ENCODE assay signal across 12 cellular contexts in genomic region chr15:48559270-48559669, GRCh38.
DNase-seq lines count a peak whose midpoint lies in the region; ATAC-seq, FAIRE-seq and TF ChIP-seq lines count a peak whose summit lies in the region.
"Had no signal": no experiment of that assay in that cellular context is flagged by ENCODE, and none has a peak within 500 bp of the region (broad histone marks: within the 10 kb centered on the region; RNA-seq: fewer than 3 reads in every experiment).

No MANE protein-coding gene starts in this region.

- H3K36me3 Mint-ChIP-seq in mesothelial cell of epicardium (no peaks in the 10 kb centered on the region), Caco-2 (ENCODE audit: insufficient read depth, unreplicated experiment) (no peaks in the 10 kb centered on the region)

- H3K27ac Mint-ChIP-seq in mesothelial cell of epicardium (peak overlapping the region; percentile 70), Caco-2 (ENCODE audit: unreplicated experiment) (no peak overlapping the region)
- H3K27ac Mint-ChIP-seq: activated B cell treated with CpG ODN at 0.5 μM for 24 hours had no signal

- H4K20me1 ChIP-seq in endothelial cell of umbilical vein (replicated peaks; ENCODE audit: control insufficient read depth, extremely low read depth, insufficient read depth, low read length): no peaks in the 10 kb centered on the region

- H3K9me1 ChIP-seq in endothelial cell of umbilical vein (replicated peaks; ENCODE audit: control insufficient read depth, extremely low read depth, insufficient read depth, low read length): no peaks in the 10 kb centered on the region

- H3K27me3 ChIP-seq in endothelial cell of umbilical vein (ENCODE audit: control insufficient read depth in 2 of 2, insufficient read depth in 2 of 2, low read length in 2 of 2) (no peaks in the 10 kb centered on the region), thoracic aorta (replicated peaks; ENCODE audit: insufficient read depth) (no peaks in the 10 kb centered on the region), Caco-2 (replicated peaks; ENCODE audit: control insufficient read depth, insufficient read depth, low read length) (no peaks in the 10 kb centered on the region)
- H3K27me3 ChIP-seq: heart right ventricle, right lobe of liver had no signal

- ATAC-seq in thoracic aorta (ENCODE audit: insufficient number of reproducible peaks, low FRiP score, low read depth): no peak
- ATAC-seq: stimulated activated naive CD8-positive, alpha-beta T cell treated with anti-CD3 and anti-CD28 coated beads, Interleukin-15, Interleukin-2, amounts not matched to agents 100 U/mL and 50 U/mL, for 24 hours had no signal

- BruUV-seq in endothelial cell of umbilical vein (replicated peaks; lab: Mats Ljungman, UMichigan): no TSS peak
- no TSS peak for BruUV-seq in Caco-2 (replicated peaks; lab: Mats Ljungman, UMichigan)

- TF ChIP-seq POLR2A in endothelial cell of umbilical vein (IDR thresholded peaks at IDR 0.05; ENCODE audit: low read depth, low read length): no peak

- intact Hi-C loops in endothelial cell of umbilical vein (cut with micrococcal nuclease): no loop called here
- intact Hi-C loops in Caco-2 (cut with micrococcal nuclease; ENCODE audit: unreplicated experiment): no loop called here

- CTCF ChIA-PET in endothelial cell of umbilical vein (lab: Charles Lee): interaction anchor here (1.0 to 1.2 kb wide), 2 partner anchors 11 to 23 kb away, joined by 4 to 5 read pairs; no protein-coding TSS in a partner anchor
- CTCF ChIA-PET in Caco-2 (lab: Charles Lee): no interaction called here

- H3K4me3 ChIP-seq in endothelial cell of umbilical vein (replicated peaks in 1 of 3; ENCODE audit: insufficient read depth in 1 of 3, low read depth in 1 of 3, low read length in 3 of 3): no peak overlapping the region
- H3K4me3 ChIP-seq in thoracic aorta: peak overlapping the region; percentile 16
- no peak overlapping the region for H3K4me3 ChIP-seq in Caco-2 (ENCODE audit: low read depth, low read length)
- H3K4me3 ChIP-seq: heart right ventricle, right lobe of liver had no signal

- dilution Hi-C loops in endothelial cell of umbilical vein (cut with MboI; ENCODE audit: extremely low pct_ligation_motif_present, low sequenced_read_pairs): no loop called here

- H3K9ac ChIP-seq in endothelial cell of umbilical vein (replicated peaks; ENCODE audit: extremely low read depth, insufficient read depth, low read length): no peak overlapping the region

- DNase-seq in M059J (ENCODE audit: low read depth) (peak; percentile 74), endothelial cell of umbilical vein (ENCODE audit: low read depth, low spot score) (peak; percentile 66), mesothelial cell of epicardium (ENCODE audit: low spot score in 2 of 2, unreplicated experiment in 2 of 2) (peak in 1 of 2 experiments; percentile 41), thoracic aorta (ENCODE audit: low spot score) (peak; percentile 30), Caco-2 (no peak), NCI-H510A treated with DMSO at 0.1 percent for 48 hours (lab: John Stamatoyannopoulos, UW) (no peak), NCI-H2227 treated with DMSO at 0.1 percent for 48 hours (lab: John Stamatoyannopoulos, UW) (no peak), SIG-M5 (lab: John Stamatoyannopoulos, UW) (no peak)
- DNase-seq: activated B cell treated with CpG ODN at 0.5 μM for 24 hours; heart right ventricle; right lobe of liver; stimulated activated naive CD8-positive, alpha-beta T cell treated with anti-CD3 and anti-CD28 coated beads, Interleukin-15, Interleukin-2, amounts not matched to agents 100 U/mL and 50 U/mL, for 24 hours had no signal

- POLR2A ChIA-PET in endothelial cell of umbilical vein (lab: Charles Lee) (no interaction called here), Caco-2 (lab: Charles Lee) (no interaction called here)

- H3K4me2 ChIP-seq in endothelial cell of umbilical vein (ENCODE audit: insufficient read depth, low read length): no peak overlapping the region

- no peaks in the 10 kb centered on the region for H3K27me3 Mint-ChIP-seq in mesothelial cell of epicardium (ENCODE audit: low read depth)
- peaks cover 10% of the 10 kb centered on the region for H3K27me3 Mint-ChIP-seq in Caco-2 (ENCODE audit: insufficient read depth, unreplicated experiment)

- no peak overlapping the region for H2AFZ ChIP-seq in endothelial cell of umbilical vein (ENCODE audit: low read depth, low read length)

- H3K4me1 Mint-ChIP-seq in mesothelial cell of epicardium (peaks cover 41% of the 10 kb centered on the region), Caco-2 (ENCODE audit: low read depth, unreplicated experiment) (no peaks in the 10 kb centered on the region)
- H3K4me1 Mint-ChIP-seq: activated B cell treated with CpG ODN at 0.5 μM for 24 hours had no signal

- peak; percentile 63 for FAIRE-seq in endothelial cell of umbilical vein (lab: Jason Lieb, UNC)

- H3K4me1 ChIP-seq in endothelial cell of umbilical vein (ENCODE audit: control insufficient read depth, extremely low read depth, insufficient read depth, low read length) (peaks cover 22% of the 10 kb centered on the region), thoracic aorta (ENCODE audit: control insufficient read depth in 1 of 2, low read depth in 2 of 2) (peaks cover 39 to 57% of the 10 kb centered on the region in 2 donors), Caco-2 (no peaks in the 10 kb centered on the region)
- H3K4me1 ChIP-seq: right lobe of liver had no signal

- H3K27ac ChIP-seq in endothelial cell of umbilical vein (ENCODE audit: insufficient read depth, low read depth, low read length) (no peak overlapping the region), thoracic aorta (peak overlapping the region; percentile 67 to 74)
- H3K27ac ChIP-seq: right lobe of liver had no signal

- TF ChIP-seq CTCF in endothelial cell of umbilical vein (IDR thresholded peaks at IDR 0.05; ENCODE audit: extremely low read depth in 1 of 2, insufficient read depth in 1 of 2, low read depth in 1 of 2, low read length in 2 of 2): no peak
- TF ChIP-seq CTCF in mesothelial cell of epicardium (IDR thresholded peaks at IDR 0.05; ENCODE audit: unreplicated experiment): no peak
- TF ChIP-seq CTCF in thoracic aorta (IDR thresholded peaks at IDR 0.05): no peak
- TF ChIP-seq CTCF in Caco-2 (IDR thresholded peaks at IDR 0.05; ENCODE audit: insufficient read depth in 1 of 2, low read depth in 1 of 2, low read length in 1 of 2, severe bottlenecking in 1 of 2, unreplicated experiment in 1 of 2): no peak

- H3K9me3 Mint-ChIP-seq in mesothelial cell of epicardium (no peaks in the 10 kb centered on the region), Caco-2 (ENCODE audit: unreplicated experiment) (no peaks in the 10 kb centered on the region)
- H3K9me3 Mint-ChIP-seq: activated B cell treated with CpG ODN at 0.5 μM for 24 hours had no signal

- H3K36me3 ChIP-seq in endothelial cell of umbilical vein (ENCODE audit: control insufficient read depth in 2 of 2, extremely low read depth in 1 of 2, insufficient read depth in 2 of 2, low read length in 2 of 2): no peaks in the 10 kb centered on the region
- H3K36me3 ChIP-seq in thoracic aorta: no peaks in the 10 kb centered on the region
- no peaks in the 10 kb centered on the region for H3K36me3 ChIP-seq in Caco-2 (ENCODE audit: control insufficient read depth, insufficient read depth, low read length)
- H3K36me3 ChIP-seq: right lobe of liver had no signal

- no peaks in the 10 kb centered on the region for H3K9me3 ChIP-seq in endothelial cell of umbilical vein (replicated peaks; ENCODE audit: control insufficient read depth, insufficient read depth, low read length)
- no peaks in the 10 kb centered on the region for H3K9me3 ChIP-seq in thoracic aorta
- H3K9me3 ChIP-seq in Caco-2: no peaks in the 10 kb centered on the region
- H3K9me3 ChIP-seq: heart right ventricle, right lobe of liver had no signal

- no peaks in the 10 kb centered on the region for H3K79me2 ChIP-seq in endothelial cell of umbilical vein (ENCODE audit: control insufficient read depth, insufficient read depth, low read length)

- no peak overlapping the region for H3K4me3 Mint-ChIP-seq in mesothelial cell of epicardium
- no peak overlapping the region for H3K4me3 Mint-ChIP-seq in Caco-2 (ENCODE audit: unreplicated experiment)
- H3K4me3 Mint-ChIP-seq: activated B cell treated with CpG ODN at 0.5 μM for 24 hours had no signal

TF ChIP-seq in endothelial cell of umbilical vein, 7 proteins besides CTCF, POLR2A, EP300 and RAD21:
- no peak for TF ChIP-seq GATA2 (IDR thresholded peaks at IDR 0.05; ENCODE audit: insufficient read depth, insufficient read length, low read depth, low read length)
- TF ChIP-seq JUN (IDR thresholded peaks at IDR 0.05; ENCODE audit: borderline replicate concordance, insufficient read depth, insufficient read length, low read depth): no peak
- TF ChIP-seq FOS (IDR thresholded peaks at IDR 0.05; ENCODE audit: borderline replicate concordance, insufficient read depth, low read length): no peak
- no peak for TF ChIP-seq POLR2AphosphoS5 (IDR thresholded peaks at IDR 0.05; ENCODE audit: insufficient read depth, low read depth, low read length)
- TF ChIP-seq MAX (IDR thresholded peaks at IDR 0.05; ENCODE audit: insufficient read depth, insufficient read length): no peak
- TF ChIP-seq EZH2 (IDR thresholded peaks at IDR 0.05; ENCODE audit: borderline replicate concordance, low read depth, low read length, severe bottlenecking): no peak
- TF ChIP-seq MYC (IDR thresholded peaks at IDR 0.05; ENCODE audit: low read depth, low read length): no peak

Comparison
In these comparisons a context has a peak if more than half of its experiments do, and no peak if none do; other contexts are left out.
1. DNase-seq: peak in M059J (single experiment), endothelial cell of umbilical vein (single experiment) and thoracic aorta (single experiment); none in Caco-2 (0 of 2), NCI-H510A treated with DMSO at 0.1 percent for 48 hours (single experiment), NCI-H2227 treated with DMSO at 0.1 percent for 48 hours (single experiment) and SIG-M5 (single experiment).